1 cellular context compared by ENCODE assay signal in genomic region chr10:132443998-132444876, GRCh38.
TF ChIP-seq lines count a peak whose summit lies in the region.

No MANE protein-coding gene starts in this region.

TF ChIP-seq in IMR-90, 13 proteins besides CTCF, POLR2A, EP300 and RAD21 (continued from another document):
- no peak for TF ChIP-seq ELK1 (IDR thresholded peaks at IDR 0.05; ENCODE audit: borderline replicate concordance, low read depth, low read length)
- no peak for TF ChIP-seq RFX5 (IDR thresholded peaks at IDR 0.05; ENCODE audit: low read depth, low read length)
- TF ChIP-seq NFE2L2 (IDR thresholded peaks at IDR 0.05; ENCODE audit: low read depth, low read length): no peak
- no peak for TF ChIP-seq USF2 (IDR thresholded peaks at IDR 0.05; ENCODE audit: low read depth, low read length)
TF ChIP-seq in IMR-90: peak in this region for 0.
